11 cellular contexts compared by ENCODE assay signal in the genomic region with DNA sequence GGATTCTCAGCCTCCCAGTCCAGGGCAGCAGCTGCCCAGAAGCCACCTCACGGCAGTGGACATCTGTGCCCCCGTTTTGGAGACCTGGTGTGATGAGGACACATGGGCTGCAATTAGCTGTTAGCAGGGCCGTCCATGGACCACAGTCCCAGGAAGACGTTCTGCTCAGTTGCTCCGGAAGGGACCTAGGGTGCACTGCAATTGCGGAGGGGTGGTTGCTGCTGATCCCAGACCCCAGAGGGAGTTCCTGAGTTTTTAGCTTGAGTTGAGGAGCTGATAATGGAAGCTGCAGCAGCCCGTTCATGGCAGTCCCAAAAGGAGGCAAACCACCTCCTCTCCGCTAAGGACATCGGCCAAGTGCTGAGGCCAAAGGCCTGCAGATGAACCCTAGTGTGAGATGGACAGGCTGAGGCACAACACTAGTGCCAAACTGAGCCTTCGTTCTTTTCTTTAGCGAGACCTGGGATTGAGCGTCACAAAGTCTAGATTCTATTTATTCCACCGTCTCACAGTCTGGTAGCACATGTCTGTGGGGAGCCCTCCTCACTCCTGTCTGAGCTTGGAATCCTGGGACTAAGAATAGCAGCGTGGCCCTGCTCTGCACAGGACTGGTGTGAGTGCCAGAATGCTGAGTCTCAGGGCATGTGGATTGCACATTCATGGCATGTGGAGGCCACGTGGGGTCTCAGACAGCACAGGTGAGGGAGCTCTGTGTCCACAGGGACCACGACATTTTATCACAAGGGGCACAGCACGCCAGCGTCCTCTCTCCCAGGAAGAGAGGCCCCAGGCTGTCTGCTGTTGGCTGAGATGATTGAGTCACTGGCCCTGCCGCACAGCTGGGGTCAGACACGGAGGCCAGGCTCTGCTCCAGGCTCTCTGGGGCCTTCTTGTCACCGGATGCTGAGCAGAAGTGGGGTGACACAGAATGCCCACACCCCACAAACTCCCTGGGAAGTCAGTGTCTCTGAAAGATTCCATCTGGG.
DNase-seq lines count a peak whose midpoint lies in the region; ATAC-seq, FAIRE-seq and TF ChIP-seq lines count a peak whose summit lies in the region.
"Had no signal": no experiment of that assay in that cellular context is flagged by ENCODE, and none has a peak within 500 bp of the region (broad histone marks: within the 10 kb centered on the region; RNA-seq: fewer than 3 reads in every experiment).

No MANE protein-coding gene starts in this region.

- peaks cover 16% of the 10 kb centered on the region for H3K4me1 Mint-ChIP-seq in GM23338

- no peak for TF ChIP-seq POLR2A in heart left ventricle (IDR thresholded peaks at IDR 0.05)

- DNase-seq in GM23338 (ENCODE audit: low spot score) = no peak
- peak; percentile 27 to 51 for DNase-seq in SJSA1 (ENCODE audit: low read depth in 1 of 2, low spot score in 2 of 2)
- no peak for DNase-seq in heart left ventricle
- peak; percentile 57 to 90 for DNase-seq in psoas muscle
- no peak for DNase-seq in SKM-1 treated with dmso at 0.1 percent for 144 hours (lab: John Stamatoyannopoulos, UW; ENCODE audit: unreplicated experiment)
- DNase-seq in D721Med (ENCODE audit: insufficient read length, low spot score) = no peak
- DNase-seq: lower lobe of right lung, NCI-H2227 treated with DMSO at 0.1 percent for 48 hours had no signal

- peaks cover 2% of the 10 kb centered on the region; the same call in 1 of the 3 replicates for H3K36me3 Mint-ChIP-seq in GM23338 (ENCODE audit: low read depth)

- H3K4me1 ChIP-seq in GM23338 (ENCODE audit: insufficient read depth) (peaks cover 5% of the 10 kb centered on the region; the same call in 1 of the 2 replicates), SJSA1 (replicated peaks) (peaks cover 24% of the 10 kb centered on the region), heart left ventricle (peaks cover 0 to 20% (median 8%) of the 10 kb centered on the region in 12 donors), psoas muscle (peaks cover 23% of the 10 kb centered on the region)

- intact Hi-C loops in heart left ventricle (cut with DNase I) (no loop called here), psoas muscle (cut with DNase I) (loop anchor here in 1 of 2 donors (5.0 kb wide), 1 partner anchor 83 kb away; no protein-coding TSS in a partner anchor)

- TF ChIP-seq CTCF in GM23338 (conservative IDR thresholded peaks at IDR 0.05; ENCODE audit: low read depth in 2 of 2) = no peak
- TF ChIP-seq CTCF in heart left ventricle (IDR thresholded peaks at IDR 0.05) = no peak
- TF ChIP-seq CTCF in psoas muscle (IDR thresholded peaks at IDR 0.05) = no peak
- no peak for TF ChIP-seq CTCF in D721Med (IDR thresholded peaks at IDR 0.05; ENCODE audit: insufficient read depth, missing control alignments)

- peaks cover 10% of the 10 kb centered on the region for H3K27me3 Mint-ChIP-seq in GM23338 (ENCODE audit: insufficient read depth, low read depth, poor library complexity)

- no peak overlapping the region for H3K4me3 Mint-ChIP-seq in GM23338

- H3K9me3 ChIP-seq in SJSA1 (replicated peaks) (no peaks in the 10 kb centered on the region), heart left ventricle (peaks cover 0 to 21% (median 6%) of the 10 kb centered on the region in 12 donors), psoas muscle (no peaks in the 10 kb centered on the region)
- H3K9me3 ChIP-seq: lower lobe of right lung had no signal

- 0 out of 2 replicates have a peak, but pooled peaks cover 3% of the 10 kb centered on the region for H3K9me2 ChIP-seq in GM23338 (ENCODE audit: insufficient read depth)

- H3K27ac ChIP-seq in GM23338 (ENCODE audit: low read depth) = no peak overlapping the region
- H3K27ac ChIP-seq in SJSA1 = peak overlapping the region; percentile 8
- H3K27ac ChIP-seq in heart left ventricle = no peak overlapping the region
- H3K27ac ChIP-seq in psoas muscle = peak overlapping the region; percentile 82
- H3K27ac ChIP-seq: C4-2B, lower lobe of right lung had no signal

- no peak overlapping the region for H3K4me2 ChIP-seq in GM23338

- H2AFZ ChIP-seq in GM23338 = peak overlapping the region; percentile 38; the same call in 1 of the 2 replicates

- H3K4me3 ChIP-seq in GM23338 (no peak overlapping the region), SJSA1 (no peak overlapping the region), heart left ventricle (no peak overlapping the region), psoas muscle (no peak overlapping the region)
- H3K4me3 ChIP-seq: lower lobe of right lung had no signal

- H3K36me3 ChIP-seq in GM23338 (ENCODE audit: insufficient read depth) (no peaks in the 10 kb centered on the region), SJSA1 (no peaks in the 10 kb centered on the region), heart left ventricle (no peaks in the 10 kb centered on the region), psoas muscle (ENCODE audit: insufficient read depth in 1 of 2, low read depth in 1 of 2) (no peaks in the 10 kb centered on the region)
- H3K36me3 ChIP-seq: lower lobe of right lung had no signal

- H3K27ac Mint-ChIP-seq in GM23338 = no peak overlapping the region

- no peaks in the 10 kb centered on the region for H3F3A ChIP-seq in GM23338 (replicated peaks; ENCODE audit: low read depth)

- H3K9me3 Mint-ChIP-seq in GM23338 = peaks cover 3% of the 10 kb centered on the region; the same call in 1 of the 3 replicates

- ATAC-seq in GM23338 = no peak
- ATAC-seq in heart left ventricle = peak in 3 of 4 donors; percentile 33 to 51 (median 44)
- peak; percentile 70 to 82 (median 80) for ATAC-seq in psoas muscle
- no peak for ATAC-seq in GM18517 (IDR thresholded peaks at IDR 0.05; ENCODE audit: unreplicated experiment)
- no peak for ATAC-seq in activated CD4-positive, CD25-positive, alpha-beta regulatory T cell treated with anti-CD3 and anti-CD28 coated beads, Interleukin-2, amount 50 U/mL, for 24 hours

- H3K79me2 ChIP-seq in GM23338 (replicated peaks; ENCODE audit: insufficient read depth) = no peaks in the 10 kb centered on the region

- no peak for FAIRE-seq in D721Med (lab: Jason Lieb, UNC)

- H3K27me3 ChIP-seq in GM23338 (ENCODE audit: insufficient read depth) (no peaks in the 10 kb centered on the region), SJSA1 (replicated peaks) (no peaks in the 10 kb centered on the region), heart left ventricle (no peaks in the 10 kb centered on the region), psoas muscle (ENCODE audit: insufficient read depth in 3 of 3, low read length in 2 of 3) (no peaks in the 10 kb centered on the region)

- no peaks in the 10 kb centered on the region for H4K20me1 ChIP-seq in GM23338 (replicated peaks; ENCODE audit: insufficient read depth)

- 69 to 72% (median 70%) methylated on average over 14 to 21 of the region's 21 CpGs for WGBS in heart left ventricle, 4 donors
- WGBS in psoas muscle, 3 donors = 38 to 55% (median 45%) methylated on average over 21 of the region's 21 CpGs

TF ChIP-seq in GM23338, 12 proteins besides CTCF, POLR2A, EP300 and RAD21 (continues in another document):
- TF ChIP-seq, protein P1, sequence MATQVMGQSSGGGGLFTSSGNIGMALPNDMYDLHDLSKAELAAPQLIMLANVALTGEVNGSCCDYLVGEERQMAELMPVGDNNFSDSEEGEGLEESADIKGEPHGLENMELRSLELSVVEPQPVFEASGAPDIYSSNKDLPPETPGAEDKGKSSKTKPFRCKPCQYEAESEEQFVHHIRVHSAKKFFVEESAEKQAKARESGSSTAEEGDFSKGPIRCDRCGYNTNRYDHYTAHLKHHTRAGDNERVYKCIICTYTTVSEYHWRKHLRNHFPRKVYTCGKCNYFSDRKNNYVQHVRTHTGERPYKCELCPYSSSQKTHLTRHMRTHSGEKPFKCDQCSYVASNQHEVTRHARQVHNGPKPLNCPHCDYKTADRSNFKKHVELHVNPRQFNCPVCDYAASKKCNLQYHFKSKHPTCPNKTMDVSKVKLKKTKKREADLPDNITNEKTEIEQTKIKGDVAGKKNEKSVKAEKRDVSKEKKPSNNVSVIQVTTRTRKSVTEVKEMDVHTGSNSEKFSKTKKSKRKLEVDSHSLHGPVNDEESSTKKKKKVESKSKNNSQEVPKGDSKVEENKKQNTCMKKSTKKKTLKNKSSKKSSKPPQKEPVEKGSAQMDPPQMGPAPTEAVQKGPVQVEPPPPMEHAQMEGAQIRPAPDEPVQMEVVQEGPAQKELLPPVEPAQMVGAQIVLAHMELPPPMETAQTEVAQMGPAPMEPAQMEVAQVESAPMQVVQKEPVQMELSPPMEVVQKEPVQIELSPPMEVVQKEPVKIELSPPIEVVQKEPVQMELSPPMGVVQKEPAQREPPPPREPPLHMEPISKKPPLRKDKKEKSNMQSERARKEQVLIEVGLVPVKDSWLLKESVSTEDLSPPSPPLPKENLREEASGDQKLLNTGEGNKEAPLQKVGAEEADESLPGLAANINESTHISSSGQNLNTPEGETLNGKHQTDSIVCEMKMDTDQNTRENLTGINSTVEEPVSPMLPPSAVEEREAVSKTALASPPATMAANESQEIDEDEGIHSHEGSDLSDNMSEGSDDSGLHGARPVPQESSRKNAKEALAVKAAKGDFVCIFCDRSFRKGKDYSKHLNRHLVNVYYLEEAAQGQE (IDR thresholded peaks at IDR 0.05; ENCODE audit: unreplicated experiment) = no peak
- no peak for TF ChIP-seq JUNB (IDR thresholded peaks at IDR 0.05; ENCODE audit: unreplicated experiment)
- no peak for TF ChIP-seq NANOG (IDR thresholded peaks at IDR 0.05; ENCODE audit: borderline replicate concordance)
- no peak for TF ChIP-seq EZH2phosphoT487 (IDR thresholded peaks at IDR 0.05; ENCODE audit: unreplicated experiment)

Comparison
In these comparisons a context has a peak if more than half of its experiments do, and no peak if none do; other contexts are left out.
1. ATAC-seq: peak in heart left ventricle (3 of 4) and psoas muscle (4 of 4); none in GM23338 (single experiment), GM18517 (single experiment) and activated CD4-positive, CD25-positive, alpha-beta regulatory T cell treated with anti-CD3 and anti-CD28 coated beads, Interleukin-2, amount 50 U/mL, for 24 hours (0 of 2).
2. DNase-seq: peak in SJSA1 (2 of 2) and psoas muscle (2 of 2); none in GM23338 (single experiment), heart left ventricle (0 of 5), SKM-1 treated with dmso at 0.1 percent for 144 hours (single experiment) and D721Med (single experiment).
3. H3K27ac ChIP-seq: peak in SJSA1 (single experiment) and psoas muscle (single experiment); none in GM23338 (single experiment) and heart left ventricle (0 of 12).